13 cellular contexts compared by ENCODE assay signal in genomic region chr16:24721830-24722238, GRCh38. TPM values are rescaled to one million over a fixed set of nuclear protein-coding genes. Genes with fewer than 3 reads are reported as not detected.
DNase-seq lines count a peak whose midpoint lies in the region; ATAC-seq, FAIRE-seq and TF ChIP-seq lines count a peak whose summit lies in the region.
"Had no signal": no experiment of that assay in that cellular context is flagged by ENCODE, and none has a peak within 500 bp of the region (broad histone marks: within the 10 kb centered on the region; RNA-seq: fewer than 3 reads in every experiment).

No MANE protein-coding gene starts in this region.

- H3K36me3 Mint-ChIP-seq in activated CD4-positive, alpha-beta memory T cell treated with anti-CD3 and anti-CD28 coated beads, Interleukin-2, amount 10 ng/mL, durations not matched to agents 7 days and 5 days (ENCODE audit: low read depth): peaks cover 3% of the 10 kb centered on the region
- H3K36me3 Mint-ChIP-seq in activated naive CD8-positive, alpha-beta T cell treated with anti-CD3 and anti-CD28 coated beads, Interleukin-2, amount 10 ng/mL, durations not matched to agents 7 days and 5 days: no peaks in the 10 kb centered on the region

- no peak overlapping the region for H2BK120ac ChIP-seq in neuronal stem cell (ENCODE audit: low read depth, low read length)

- no peak overlapping the region for H3K9ac ChIP-seq in neuronal stem cell (ENCODE audit: low read depth, low read length, poor library complexity)

- H3K4me3 ChIP-seq in neuronal stem cell (ENCODE audit: low read length in 2 of 2): no peak overlapping the region
- no peak overlapping the region for H3K4me3 ChIP-seq in coronary artery

- no peak overlapping the region for H2BK15ac ChIP-seq in neuronal stem cell (ENCODE audit: low read length)

- no peak overlapping the region for H3K27ac ChIP-seq in neuronal stem cell (replicated peaks; ENCODE audit: low read length)
- no peak overlapping the region for H3K27ac ChIP-seq in coronary artery

- H3K4me2 ChIP-seq in neuronal stem cell (ENCODE audit: insufficient read depth, low read length, poor library complexity, severe bottlenecking): no peak overlapping the region

- H3K4me3 Mint-ChIP-seq in activated CD4-positive, alpha-beta memory T cell treated with anti-CD3 and anti-CD28 coated beads, Interleukin-2, amount 10 ng/mL, durations not matched to agents 7 days and 5 days: no peak overlapping the region
- H3K4me3 Mint-ChIP-seq in activated naive CD8-positive, alpha-beta T cell treated with anti-CD3 and anti-CD28 coated beads, Interleukin-2, amount 10 ng/mL, durations not matched to agents 7 days and 5 days: no peak overlapping the region

- H3K23ac ChIP-seq in neuronal stem cell (ENCODE audit: low read depth, low read length, poor library complexity): no peak overlapping the region

- no peaks in the 10 kb centered on the region for H3K79me1 ChIP-seq in neuronal stem cell (ENCODE audit: low read depth, low read length)

- no peaks in the 10 kb centered on the region for H3K36me3 ChIP-seq in neuronal stem cell (replicated peaks in 1 of 2; ENCODE audit: control insufficient read depth in 2 of 2, insufficient read depth in 2 of 2, low read length in 2 of 2)

- no CpG with 5 or more reads among the region's 6 CpGs for whole genome bisulfite sequencing in neuronal stem cell (ENCODE audit: extremely low coverage in 2 of 2, insufficient read length in 2 of 2, insufficient replicate concordance in 1 of 2), 2 donors

- H3K14ac ChIP-seq in neuronal stem cell (ENCODE audit: low read length): no peak overlapping the region

- no peak overlapping the region for H3K27ac Mint-ChIP-seq in activated CD4-positive, alpha-beta memory T cell treated with anti-CD3 and anti-CD28 coated beads, Interleukin-2, amount 10 ng/mL, durations not matched to agents 7 days and 5 days
- H3K27ac Mint-ChIP-seq in activated naive CD8-positive, alpha-beta T cell treated with anti-CD3 and anti-CD28 coated beads, Interleukin-2, amount 10 ng/mL, durations not matched to agents 7 days and 5 days: no peak overlapping the region

- peak; percentile 89 for DNase-seq in RCC 7860 (ENCODE audit: low spot score)
- DNase-seq in activated CD4-positive, alpha-beta memory T cell treated with anti-CD3 and anti-CD28 coated beads, Interleukin-2, amount 10 ng/mL, durations not matched to agents 7 days and 5 days: peak; percentile 57
- DNase-seq in activated naive CD8-positive, alpha-beta T cell treated with anti-CD3 and anti-CD28 coated beads, Interleukin-2, amount 10 ng/mL, durations not matched to agents 7 days and 5 days: no peak
- peak; percentile 34 to 53 for DNase-seq in stimulated activated CD4-positive, alpha-beta T cell treated with anti-CD3 and anti-CD28 coated beads, Interleukin-4, amount 100 ng/mL, for 4 hours
- no peak for DNase-seq in neuronal stem cell (ENCODE audit: low spot score)
- no peak for DNase-seq in coronary artery (ENCODE audit: low spot score)
- DNase-seq: IMR-90, midbrain had no signal

- H3K9me3 ChIP-seq in neuronal stem cell (replicated peaks in 1 of 2; ENCODE audit: control insufficient read depth in 2 of 2, insufficient read depth in 1 of 2, low read depth in 1 of 2, low read length in 2 of 2): no peaks in the 10 kb centered on the region

- H3K18ac ChIP-seq in neuronal stem cell (ENCODE audit: low read length): no peak overlapping the region

- no peak overlapping the region for H3K4ac ChIP-seq in neuronal stem cell (ENCODE audit: low read length)

- no peaks in the 10 kb centered on the region for H3K9me3 Mint-ChIP-seq in activated CD4-positive, alpha-beta memory T cell treated with anti-CD3 and anti-CD28 coated beads, Interleukin-2, amount 10 ng/mL, durations not matched to agents 7 days and 5 days
- no peaks in the 10 kb centered on the region for H3K9me3 Mint-ChIP-seq in activated naive CD8-positive, alpha-beta T cell treated with anti-CD3 and anti-CD28 coated beads, Interleukin-2, amount 10 ng/mL, durations not matched to agents 7 days and 5 days

- H2BK12ac ChIP-seq in neuronal stem cell (ENCODE audit: low read length): no peak overlapping the region

- H3K27me3 ChIP-seq in neuronal stem cell (ENCODE audit: control insufficient read depth in 3 of 3, insufficient read depth in 3 of 3, low read depth in 1 of 3, low read length in 3 of 3): no peaks in the 10 kb centered on the region

- POLR2A ChIA-PET in activated CD4-positive, alpha-beta memory T cell treated with anti-CD3 and anti-CD28 coated beads, Interleukin-2, amount 10 ng/mL, durations not matched to agents 7 days and 5 days (lab: Charles Lee): no interaction called here
- POLR2A ChIA-PET in activated naive CD8-positive, alpha-beta T cell treated with anti-CD3 and anti-CD28 coated beads, Interleukin-2, amount 10 ng/mL, durations not matched to agents 7 days and 5 days (lab: Charles Lee): no interaction called here

- H3K4me1 Mint-ChIP-seq in activated CD4-positive, alpha-beta memory T cell treated with anti-CD3 and anti-CD28 coated beads, Interleukin-2, amount 10 ng/mL, durations not matched to agents 7 days and 5 days: peaks cover 16% of the 10 kb centered on the region
- peaks cover 5% of the 10 kb centered on the region for H3K4me1 Mint-ChIP-seq in activated naive CD8-positive, alpha-beta T cell treated with anti-CD3 and anti-CD28 coated beads, Interleukin-2, amount 10 ng/mL, durations not matched to agents 7 days and 5 days

- no peak overlapping the region for H2AK5ac ChIP-seq in neuronal stem cell (ENCODE audit: low read depth, low read length)

- ATAC-seq in activated naive CD8-positive, alpha-beta T cell treated with anti-CD3 and anti-CD28 coated beads, Interleukin-2, amount 10 ng/mL, durations not matched to agents 7 days and 5 days (ENCODE audit: low read depth): peak; percentile 42
- ATAC-seq in GM18511 (IDR thresholded peaks at IDR 0.05; ENCODE audit: unreplicated experiment) (no peak), GM19035 (IDR thresholded peaks at IDR 0.05; ENCODE audit: unreplicated experiment) (no peak)
- ATAC-seq: Panc1 had no signal

- TF ChIP-seq CTCF in coronary artery (IDR thresholded peaks at IDR 0.05): no peak

- no peak overlapping the region for H4K8ac ChIP-seq in neuronal stem cell (ENCODE audit: low read depth, low read length)

- no peak overlapping the region for H2BK5ac ChIP-seq in neuronal stem cell (ENCODE audit: low read length)

- CTCF ChIA-PET in activated CD4-positive, alpha-beta memory T cell treated with anti-CD3 and anti-CD28 coated beads, Interleukin-2, amount 10 ng/mL, durations not matched to agents 7 days and 5 days (lab: Charles Lee): no interaction called here

- H4K91ac ChIP-seq in neuronal stem cell (ENCODE audit: low read depth, low read length, poor library complexity): no peak overlapping the region

- no peaks in the 10 kb centered on the region for H3K4me1 ChIP-seq in neuronal stem cell (ENCODE audit: control insufficient read depth in 2 of 2, insufficient read depth in 1 of 2, low read depth in 1 of 2, low read length in 2 of 2)

- FAIRE-seq in RCC 7860 (lab: Jason Lieb, UNC): peak; percentile 88
- FAIRE-seq: endothelial cell of umbilical vein, TTC549 had no signal

- no peak overlapping the region for H2AFZ ChIP-seq in neuronal stem cell (ENCODE audit: low read length)

- no peaks in the 10 kb centered on the region for H3K27me3 Mint-ChIP-seq in activated CD4-positive, alpha-beta memory T cell treated with anti-CD3 and anti-CD28 coated beads, Interleukin-2, amount 10 ng/mL, durations not matched to agents 7 days and 5 days
- peaks cover 2% of the 10 kb centered on the region for H3K27me3 Mint-ChIP-seq in activated naive CD8-positive, alpha-beta T cell treated with anti-CD3 and anti-CD28 coated beads, Interleukin-2, amount 10 ng/mL, durations not matched to agents 7 days and 5 days

RNA-seq across cellular contexts. Expression of gene TNRC6A, which starts 7.6 kb away (rescaled TPM):
- 10 to 100 TPM; 37.4 to 37.8 TPM for total RNA-seq in activated CD4-positive, alpha-beta memory T cell treated with anti-CD3 and anti-CD28 coated beads, Interleukin-2, amount 10 ng/mL, durations not matched to agents 7 days and 5 days
- total RNA-seq in activated naive CD8-positive, alpha-beta T cell treated with anti-CD3 and anti-CD28 coated beads, Interleukin-2, amount 10 ng/mL, durations not matched to agents 7 days and 5 days: 10 to 100 TPM; 46.8 to 53.1 TPM
- polyA plus RNA-seq in neuronal stem cell (2013, experiment 1 of 2): 49.6 TPM
- polyA plus RNA-seq in neuronal stem cell (2013, experiment 2 of 2): 49.9 TPM

Comparison
In these comparisons a context has a peak if more than half of its experiments do, and no peak if none do; other contexts are left out.
1. DNase-seq: peak in RCC 7860 (single experiment), activated CD4-positive, alpha-beta memory T cell treated with anti-CD3 and anti-CD28 coated beads, Interleukin-2, amount 10 ng/mL, durations not matched to agents 7 days and 5 days (single experiment) and stimulated activated CD4-positive, alpha-beta T cell treated with anti-CD3 and anti-CD28 coated beads, Interleukin-4, amount 100 ng/mL, for 4 hours (2 of 2); none in activated naive CD8-positive, alpha-beta T cell treated with anti-CD3 and anti-CD28 coated beads, Interleukin-2, amount 10 ng/mL, durations not matched to agents 7 days and 5 days (single experiment), neuronal stem cell (single experiment) and coronary artery (single experiment).